1 cellular context compared by ENCODE assay signal in the genomic region with DNA sequence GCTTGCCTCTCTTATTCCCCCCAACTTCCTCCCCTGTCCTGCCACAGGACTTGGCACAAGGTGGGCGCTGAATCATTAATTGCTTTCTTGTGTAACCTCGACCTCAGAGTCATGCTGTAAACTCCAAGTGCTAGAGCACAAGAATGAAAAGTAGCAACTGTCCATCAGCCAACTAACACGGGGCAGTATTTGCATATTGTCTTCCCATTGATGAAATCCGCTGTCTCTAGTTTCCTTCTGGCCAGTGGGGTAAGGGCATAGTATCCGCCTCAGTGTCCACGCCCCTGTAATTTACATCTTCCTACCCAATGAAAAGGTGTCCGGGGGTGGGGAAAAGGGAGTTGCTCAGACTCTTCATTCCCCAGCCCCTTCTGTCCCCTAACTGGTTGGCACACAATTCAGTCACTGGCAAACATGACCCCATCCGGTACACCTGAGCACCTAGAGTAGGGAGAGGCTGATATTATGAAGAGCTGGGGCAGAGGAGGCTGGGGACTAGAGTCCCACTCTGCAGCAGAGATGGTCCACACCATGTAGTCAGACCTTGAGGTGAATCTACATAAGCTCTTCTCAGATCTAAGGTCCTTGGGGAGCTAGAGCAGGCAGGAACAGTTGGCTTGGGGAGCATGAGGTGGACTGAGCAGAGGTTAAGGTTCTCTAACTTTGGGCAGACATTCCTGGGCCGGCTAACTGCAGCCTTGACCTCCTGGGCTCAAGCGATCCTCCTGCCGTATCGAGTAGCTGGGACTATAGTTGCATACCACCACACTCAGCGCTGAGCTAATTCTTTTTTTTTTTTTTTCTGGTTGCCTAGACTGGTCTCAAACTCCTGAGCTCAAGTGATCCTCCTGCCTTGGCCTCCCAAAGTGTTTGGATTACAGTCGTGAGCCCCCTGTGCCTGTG.
TF ChIP-seq lines count a peak whose summit lies in the region.

No MANE protein-coding gene starts in this region.

TF ChIP-seq in HepG2, 621 proteins besides CTCF, POLR2A, EP300 and RAD21 (continued from another document and continues in another):
- TF ChIP-seq, protein P1, sequence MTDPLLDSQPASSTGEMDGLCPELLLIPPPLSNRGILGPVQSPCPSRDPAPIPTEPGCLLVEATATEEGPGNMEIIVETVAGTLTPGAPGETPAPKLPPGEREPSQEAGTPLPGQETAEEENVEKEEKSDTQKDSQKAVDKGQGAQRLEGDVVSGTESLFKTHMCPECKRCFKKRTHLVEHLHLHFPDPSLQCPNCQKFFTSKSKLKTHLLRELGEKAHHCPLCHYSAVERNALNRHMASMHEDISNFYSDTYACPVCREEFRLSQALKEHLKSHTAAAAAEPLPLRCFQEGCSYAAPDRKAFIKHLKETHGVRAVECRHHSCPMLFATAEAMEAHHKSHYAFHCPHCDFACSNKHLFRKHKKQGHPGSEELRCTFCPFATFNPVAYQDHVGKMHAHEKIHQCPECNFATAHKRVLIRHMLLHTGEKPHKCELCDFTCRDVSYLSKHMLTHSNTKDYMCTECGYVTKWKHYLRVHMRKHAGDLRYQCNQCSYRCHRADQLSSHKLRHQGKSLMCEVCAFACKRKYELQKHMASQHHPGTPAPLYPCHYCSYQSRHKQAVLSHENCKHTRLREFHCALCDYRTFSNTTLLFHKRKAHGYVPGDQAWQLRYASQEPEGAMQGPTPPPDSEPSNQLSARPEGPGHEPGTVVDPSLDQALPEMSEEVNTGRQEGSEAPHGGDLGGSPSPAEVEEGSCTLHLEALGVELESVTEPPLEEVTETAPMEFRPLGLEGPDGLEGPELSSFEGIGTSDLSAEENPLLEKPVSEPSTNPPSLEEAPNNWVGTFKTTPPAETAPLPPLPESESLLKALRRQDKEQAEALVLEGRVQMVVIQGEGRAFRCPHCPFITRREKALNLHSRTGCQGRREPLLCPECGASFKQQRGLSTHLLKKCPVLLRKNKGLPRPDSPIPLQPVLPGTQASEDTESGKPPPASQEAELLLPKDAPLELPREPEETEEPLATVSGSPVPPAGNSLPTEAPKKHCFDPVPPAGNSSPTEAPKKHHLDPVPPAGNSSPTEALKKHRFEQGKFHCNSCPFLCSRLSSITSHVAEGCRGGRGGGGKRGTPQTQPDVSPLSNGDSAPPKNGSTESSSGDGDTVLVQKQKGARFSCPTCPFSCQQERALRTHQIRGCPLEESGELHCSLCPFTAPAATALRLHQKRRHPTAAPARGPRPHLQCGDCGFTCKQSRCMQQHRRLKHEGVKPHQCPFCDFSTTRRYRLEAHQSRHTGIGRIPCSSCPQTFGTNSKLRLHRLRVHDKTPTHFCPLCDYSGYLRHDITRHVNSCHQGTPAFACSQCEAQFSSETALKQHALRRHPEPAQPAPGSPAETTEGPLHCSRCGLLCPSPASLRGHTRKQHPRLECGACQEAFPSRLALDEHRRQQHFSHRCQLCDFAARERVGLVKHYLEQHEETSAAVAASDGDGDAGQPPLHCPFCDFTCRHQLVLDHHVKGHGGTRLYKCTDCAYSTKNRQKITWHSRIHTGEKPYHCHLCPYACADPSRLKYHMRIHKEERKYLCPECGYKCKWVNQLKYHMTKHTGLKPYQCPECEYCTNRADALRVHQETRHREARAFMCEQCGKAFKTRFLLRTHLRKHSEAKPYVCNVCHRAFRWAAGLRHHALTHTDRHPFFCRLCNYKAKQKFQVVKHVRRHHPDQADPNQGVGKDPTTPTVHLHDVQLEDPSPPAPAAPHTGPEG (CRISPR knock-in tag; IDR thresholded peaks at IDR 0.05) = no peak
- TF ChIP-seq ZNF737 (CRISPR knock-in tag; IDR thresholded peaks at IDR 0.05; ENCODE audit: borderline replicate concordance) (no peak), MAFK (conservative IDR thresholded peaks at IDR 0.05 in 1 of 2, IDR thresholded peaks at IDR 0.05 in 1 of 2; ENCODE audit: low read length in 2 of 2) (no peak), REPIN1 (CRISPR knock-in tag; IDR thresholded peaks at IDR 0.05; ENCODE audit: borderline replicate concordance, low read depth) (no peak), ZNF12 (CRISPR knock-in tag; IDR thresholded peaks at IDR 0.05) (no peak), ZBTB7A (CRISPR knock-in tag; IDR thresholded peaks at IDR 0.05) (0 out of 2 replicates have a peak, but pooled peaks have one; percentile 21), ATRX (CRISPR knock-in tag; IDR thresholded peaks at IDR 0.05; ENCODE audit: borderline replicate concordance) (no peak), ZKSCAN8 (CRISPR knock-in tag; IDR thresholded peaks at IDR 0.05; ENCODE audit: borderline replicate concordance) (no peak), ZIK1 (CRISPR knock-in tag; IDR thresholded peaks at IDR 0.05; ENCODE audit: borderline replicate concordance, low read depth) (0 out of 2 replicates have a peak, but pooled peaks have one; percentile 27), ZFY (CRISPR knock-in tag; IDR thresholded peaks at IDR 0.05) (no peak), ZNF816 (CRISPR knock-in tag; IDR thresholded peaks at IDR 0.05; ENCODE audit: borderline replicate concordance) (no peak), ZNF761 (CRISPR knock-in tag; conservative IDR thresholded peaks at IDR 0.05) (no peak), GATAD2A (CRISPR knock-in tag; IDR thresholded peaks at IDR 0.05) (0 out of 2 replicates have a peak, but pooled peaks have one; percentile 8), ZNF878 (CRISPR knock-in tag; IDR thresholded peaks at IDR 0.05) (no peak), ZNF205 (CRISPR knock-in tag; IDR thresholded peaks at IDR 0.05) (no peak), HOXA7 (CRISPR knock-in tag; IDR thresholded peaks at IDR 0.05) (no peak), KLF13 (CRISPR knock-in tag; IDR thresholded peaks at IDR 0.05) (no peak), RFX1 (IDR thresholded peaks at IDR 0.05) (no peak), FOXC1 (CRISPR knock-in tag; IDR thresholded peaks at IDR 0.05; ENCODE audit: borderline replicate concordance) (no peak), BHLHE40 (IDR thresholded peaks at IDR 0.05; ENCODE audit: low read length) (no peak), PLRG1 (conservative IDR thresholded peaks at IDR 0.05) (no peak), BRCA1 (CRISPR knock-in tag; IDR thresholded peaks at IDR 0.05) (no peak), ZNF670 (CRISPR knock-in tag; IDR thresholded peaks at IDR 0.05; ENCODE audit: borderline replicate concordance) (no peak), ZNF138 (CRISPR knock-in tag; IDR thresholded peaks at IDR 0.05; ENCODE audit: low read depth) (no peak), NCOA1 (CRISPR knock-in tag; IDR thresholded peaks at IDR 0.05) (no peak), ATAD3A (CRISPR knock-in tag; IDR thresholded peaks at IDR 0.05) (no peak), KDM1A (CRISPR knock-in tag; IDR thresholded peaks at IDR 0.05) (no peak), SSRP1 (CRISPR knock-in tag; IDR thresholded peaks at IDR 0.05) (peak; percentile 50; the same call in 1 of the 2 replicates), SETDB1 (CRISPR knock-in tag; IDR thresholded peaks at IDR 0.05; ENCODE audit: borderline replicate concordance) (no peak)
- TF ChIP-seq, protein P2, sequence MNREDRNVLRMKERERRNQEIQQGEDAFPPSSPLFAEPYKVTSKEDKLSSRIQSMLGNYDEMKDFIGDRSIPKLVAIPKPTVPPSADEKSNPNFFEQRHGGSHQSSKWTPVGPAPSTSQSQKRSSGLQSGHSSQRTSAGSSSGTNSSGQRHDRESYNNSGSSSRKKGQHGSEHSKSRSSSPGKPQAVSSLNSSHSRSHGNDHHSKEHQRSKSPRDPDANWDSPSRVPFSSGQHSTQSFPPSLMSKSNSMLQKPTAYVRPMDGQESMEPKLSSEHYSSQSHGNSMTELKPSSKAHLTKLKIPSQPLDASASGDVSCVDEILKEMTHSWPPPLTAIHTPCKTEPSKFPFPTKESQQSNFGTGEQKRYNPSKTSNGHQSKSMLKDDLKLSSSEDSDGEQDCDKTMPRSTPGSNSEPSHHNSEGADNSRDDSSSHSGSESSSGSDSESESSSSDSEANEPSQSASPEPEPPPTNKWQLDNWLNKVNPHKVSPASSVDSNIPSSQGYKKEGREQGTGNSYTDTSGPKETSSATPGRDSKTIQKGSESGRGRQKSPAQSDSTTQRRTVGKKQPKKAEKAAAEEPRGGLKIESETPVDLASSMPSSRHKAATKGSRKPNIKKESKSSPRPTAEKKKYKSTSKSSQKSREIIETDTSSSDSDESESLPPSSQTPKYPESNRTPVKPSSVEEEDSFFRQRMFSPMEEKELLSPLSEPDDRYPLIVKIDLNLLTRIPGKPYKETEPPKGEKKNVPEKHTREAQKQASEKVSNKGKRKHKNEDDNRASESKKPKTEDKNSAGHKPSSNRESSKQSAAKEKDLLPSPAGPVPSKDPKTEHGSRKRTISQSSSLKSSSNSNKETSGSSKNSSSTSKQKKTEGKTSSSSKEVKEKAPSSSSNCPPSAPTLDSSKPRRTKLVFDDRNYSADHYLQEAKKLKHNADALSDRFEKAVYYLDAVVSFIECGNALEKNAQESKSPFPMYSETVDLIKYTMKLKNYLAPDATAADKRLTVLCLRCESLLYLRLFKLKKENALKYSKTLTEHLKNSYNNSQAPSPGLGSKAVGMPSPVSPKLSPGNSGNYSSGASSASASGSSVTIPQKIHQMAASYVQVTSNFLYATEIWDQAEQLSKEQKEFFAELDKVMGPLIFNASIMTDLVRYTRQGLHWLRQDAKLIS (CRISPR knock-in tag; IDR thresholded peaks at IDR 0.05) = no peak
- TF ChIP-seq, protein P3, sequence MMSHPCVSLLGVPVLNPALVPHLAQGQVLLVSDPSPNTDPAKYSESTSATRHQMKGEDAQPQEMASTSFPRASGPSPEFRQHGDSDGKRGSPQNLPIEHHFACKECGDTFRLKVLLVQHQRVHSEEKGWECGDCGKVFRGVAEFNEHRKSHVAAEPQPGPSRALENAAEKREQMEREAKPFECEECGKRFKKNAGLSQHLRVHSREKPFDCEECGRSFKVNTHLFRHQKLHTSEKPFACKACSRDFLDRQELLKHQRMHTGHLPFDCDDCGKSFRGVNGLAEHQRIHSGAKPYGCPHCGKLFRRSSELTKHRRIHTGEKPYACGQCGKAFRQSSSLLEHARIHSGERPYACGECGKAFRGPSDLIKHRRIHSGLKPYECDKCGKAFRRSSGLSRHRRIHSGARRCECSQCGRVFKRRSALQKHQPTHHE (CRISPR knock-in tag; IDR thresholded peaks at IDR 0.05; ENCODE audit: borderline replicate concordance) = no peak
- TF ChIP-seq, protein P4, sequence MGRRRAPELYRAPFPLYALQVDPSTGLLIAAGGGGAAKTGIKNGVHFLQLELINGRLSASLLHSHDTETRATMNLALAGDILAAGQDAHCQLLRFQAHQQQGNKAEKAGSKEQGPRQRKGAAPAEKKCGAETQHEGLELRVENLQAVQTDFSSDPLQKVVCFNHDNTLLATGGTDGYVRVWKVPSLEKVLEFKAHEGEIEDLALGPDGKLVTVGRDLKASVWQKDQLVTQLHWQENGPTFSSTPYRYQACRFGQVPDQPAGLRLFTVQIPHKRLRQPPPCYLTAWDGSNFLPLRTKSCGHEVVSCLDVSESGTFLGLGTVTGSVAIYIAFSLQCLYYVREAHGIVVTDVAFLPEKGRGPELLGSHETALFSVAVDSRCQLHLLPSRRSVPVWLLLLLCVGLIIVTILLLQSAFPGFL (CRISPR knock-in tag; IDR thresholded peaks at IDR 0.05) = no peak
- TF ChIP-seq, protein P5, sequence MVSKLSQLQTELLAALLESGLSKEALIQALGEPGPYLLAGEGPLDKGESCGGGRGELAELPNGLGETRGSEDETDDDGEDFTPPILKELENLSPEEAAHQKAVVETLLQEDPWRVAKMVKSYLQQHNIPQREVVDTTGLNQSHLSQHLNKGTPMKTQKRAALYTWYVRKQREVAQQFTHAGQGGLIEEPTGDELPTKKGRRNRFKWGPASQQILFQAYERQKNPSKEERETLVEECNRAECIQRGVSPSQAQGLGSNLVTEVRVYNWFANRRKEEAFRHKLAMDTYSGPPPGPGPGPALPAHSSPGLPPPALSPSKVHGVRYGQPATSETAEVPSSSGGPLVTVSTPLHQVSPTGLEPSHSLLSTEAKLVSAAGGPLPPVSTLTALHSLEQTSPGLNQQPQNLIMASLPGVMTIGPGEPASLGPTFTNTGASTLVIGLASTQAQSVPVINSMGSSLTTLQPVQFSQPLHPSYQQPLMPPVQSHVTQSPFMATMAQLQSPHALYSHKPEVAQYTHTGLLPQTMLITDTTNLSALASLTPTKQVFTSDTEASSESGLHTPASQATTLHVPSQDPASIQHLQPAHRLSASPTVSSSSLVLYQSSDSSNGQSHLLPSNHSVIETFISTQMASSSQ (IDR thresholded peaks at IDR 0.05; ENCODE audit: low read depth) = no peak
- TF ChIP-seq, protein P5 (CRISPR knock-in tag; IDR thresholded peaks at IDR 0.05; ENCODE audit: borderline replicate concordance) = no peak
- TF ChIP-seq, protein P6, sequence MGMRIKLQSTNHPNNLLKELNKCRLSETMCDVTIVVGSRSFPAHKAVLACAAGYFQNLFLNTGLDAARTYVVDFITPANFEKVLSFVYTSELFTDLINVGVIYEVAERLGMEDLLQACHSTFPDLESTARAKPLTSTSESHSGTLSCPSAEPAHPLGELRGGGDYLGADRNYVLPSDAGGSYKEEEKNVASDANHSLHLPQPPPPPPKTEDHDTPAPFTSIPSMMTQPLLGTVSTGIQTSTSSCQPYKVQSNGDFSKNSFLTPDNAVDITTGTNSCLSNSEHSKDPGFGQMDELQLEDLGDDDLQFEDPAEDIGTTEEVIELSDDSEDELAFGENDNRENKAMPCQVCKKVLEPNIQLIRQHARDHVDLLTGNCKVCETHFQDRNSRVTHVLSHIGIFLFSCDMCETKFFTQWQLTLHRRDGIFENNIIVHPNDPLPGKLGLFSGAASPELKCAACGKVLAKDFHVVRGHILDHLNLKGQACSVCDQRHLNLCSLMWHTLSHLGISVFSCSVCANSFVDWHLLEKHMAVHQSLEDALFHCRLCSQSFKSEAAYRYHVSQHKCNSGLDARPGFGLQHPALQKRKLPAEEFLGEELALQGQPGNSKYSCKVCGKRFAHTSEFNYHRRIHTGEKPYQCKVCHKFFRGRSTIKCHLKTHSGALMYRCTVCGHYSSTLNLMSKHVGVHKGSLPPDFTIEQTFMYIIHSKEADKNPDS (CRISPR knock-in tag; IDR thresholded peaks at IDR 0.05) = no peak
